Comparison of ENCODE assay signal across 23 cellular contexts in the genomic region with DNA sequence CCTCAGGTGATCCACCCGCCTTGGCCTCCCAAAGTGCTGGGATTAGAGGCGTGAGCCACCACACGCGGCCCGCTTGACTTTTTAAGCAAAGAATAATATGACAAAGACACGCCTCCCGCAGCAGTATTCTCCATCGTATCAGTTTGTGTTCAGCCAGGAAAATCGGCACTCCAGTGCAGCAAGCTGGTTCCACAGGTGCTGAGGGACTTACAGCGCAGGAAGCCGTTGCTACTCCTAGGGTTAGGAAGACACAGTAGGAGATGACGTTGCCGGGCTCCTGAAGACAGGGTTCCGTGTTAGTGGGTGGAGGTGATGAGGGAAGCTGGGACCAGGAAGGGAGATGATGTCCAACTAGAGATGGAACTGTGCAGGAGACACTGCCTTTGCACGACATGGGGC.
DNase-seq lines count a peak whose midpoint lies in the region; ATAC-seq and FAIRE-seq lines count a peak whose summit lies in the region.
"Had no signal": no experiment of that assay in that cellular context is flagged by ENCODE, and none has a peak within 500 bp of the region (broad histone marks: within the 10 kb centered on the region; RNA-seq: fewer than 3 reads in every experiment).

No MANE protein-coding gene starts in this region.

- H3K27ac ChIP-seq in GM23248 = no peak overlapping the region
- H3K27ac ChIP-seq: ascending aorta, thoracic aorta had no signal

- H3K36me3 Mint-ChIP-seq in activated CD4-positive, alpha-beta T cell treated with anti-CD3 and anti-CD28 coated beads, Interleukin-2, amount 10 ng/mL, durations not matched to agents 24 days and 14 days (ENCODE audit: low read depth) = no peaks in the 10 kb centered on the region
- H3K36me3 Mint-ChIP-seq in activated naive CD8-positive, alpha-beta T cell = no peaks in the 10 kb centered on the region

- no peak overlapping the region for H3K4me2 ChIP-seq in GM23248 (ENCODE audit: unreplicated experiment)

- no peaks in the 10 kb centered on the region for H4K20me1 ChIP-seq in GM23248 (ENCODE audit: insufficient read depth)

- H3F3A ChIP-seq in GM23248 (ENCODE audit: insufficient read depth) = no peaks in the 10 kb centered on the region

- no peak overlapping the region for H3K9ac ChIP-seq in GM23248

- H3K9me2 ChIP-seq in GM23248 (ENCODE audit: insufficient read depth) = no peaks in the 10 kb centered on the region

- H3K9me3 ChIP-seq in GM23248 (ENCODE audit: low read depth) = no peaks in the 10 kb centered on the region
- H3K9me3 ChIP-seq: ascending aorta, BE2C, thoracic aorta had no signal

- no peak overlapping the region for H2AFZ ChIP-seq in GM23248

- in situ Hi-C loops in GM23248 (cut with MboI) = no loop called here

- H3K27ac Mint-ChIP-seq in activated CD4-positive, alpha-beta T cell treated with anti-CD3 and anti-CD28 coated beads, Interleukin-2, amount 10 ng/mL, durations not matched to agents 24 days and 14 days = peak overlapping the region; percentile 90
- H3K27ac Mint-ChIP-seq in activated naive CD8-positive, alpha-beta T cell = peak overlapping the region; percentile 81
- H3K27ac Mint-ChIP-seq: H9 had no signal

- ATAC-seq in HG03378 (IDR thresholded peaks at IDR 0.05; ENCODE audit: unreplicated experiment) (peak; percentile 18), sciatic nerve (no peak)
- ATAC-seq: PC-3, right cardiac atrium had no signal

- peak overlapping the region; percentile 63 for H3K4me3 Mint-ChIP-seq in activated CD4-positive, alpha-beta T cell treated with anti-CD3 and anti-CD28 coated beads, Interleukin-2, amount 10 ng/mL, durations not matched to agents 24 days and 14 days
- peak overlapping the region; percentile 56 for H3K4me3 Mint-ChIP-seq in activated naive CD8-positive, alpha-beta T cell
- H3K4me3 Mint-ChIP-seq: H9 had no signal

- peaks cover 47% of the 10 kb centered on the region for H3K4me1 Mint-ChIP-seq in activated CD4-positive, alpha-beta T cell treated with anti-CD3 and anti-CD28 coated beads, Interleukin-2, amount 10 ng/mL, durations not matched to agents 24 days and 14 days
- peaks cover 32% of the 10 kb centered on the region for H3K4me1 Mint-ChIP-seq in activated naive CD8-positive, alpha-beta T cell (ENCODE audit: low read depth)

- peaks cover 2% of the 10 kb centered on the region for H3K27me3 Mint-ChIP-seq in activated CD4-positive, alpha-beta T cell treated with anti-CD3 and anti-CD28 coated beads, Interleukin-2, amount 10 ng/mL, durations not matched to agents 24 days and 14 days
- H3K27me3 Mint-ChIP-seq in activated naive CD8-positive, alpha-beta T cell = no peaks in the 10 kb centered on the region

- no peak overlapping the region for H3K4me3 ChIP-seq in GM23248
- H3K4me3 ChIP-seq: ascending aorta, thoracic aorta had no signal

- intact Hi-C loops in activated CD4-positive, alpha-beta T cell treated with anti-CD3 and anti-CD28 coated beads, Interleukin-2, amount 10 ng/mL, durations not matched to agents 24 days and 14 days (cut with micrococcal nuclease) = loop anchor here (5.0 kb wide), 1 partner anchor 226 kb away; no protein-coding TSS in a partner anchor
- intact Hi-C loops in sciatic nerve (cut with DNase I) = no loop called here

- DNase-seq in activated CD4-positive, alpha-beta T cell treated with anti-CD3 and anti-CD28 coated beads, Interleukin-2, amount 10 ng/mL, durations not matched to agents 24 days and 14 days = no peak
- no peak for DNase-seq in activated CD4-positive, alpha-beta T cell treated with anti-CD3 and anti-CD28 coated beads, Interleukin-2, amount 50 U/mL, for 48 hours
- DNase-seq in sciatic nerve (ENCODE audit: low spot score) (peak; percentile 25), NCI-H524 treated with DMSO at 0.1 percent for 48 hours (lab: John Stamatoyannopoulos, UW) (no peak), GM19239 (ENCODE audit: insufficient read length, low spot score) (no peak), GM23248 (no peak)
- DNase-seq: BE2C, erythroblast, foreskin melanocyte, H9, NCI-H1105, NCI-H2029 treated with DMSO at 0.1 percent for 48 hours, NCI-H345, PC-3, right cardiac atrium, SHP77 had no signal

- no peak for FAIRE-seq in GM19239 (lab: Jason Lieb, UNC)
- FAIRE-seq: A204.1, HTR-8/SVneo, keratinocyte had no signal

- WGBS in GM23248 (ENCODE audit: low coverage in 1 of 2, low lambda C conversion rate in 2 of 2, missing lambda C conversion rate in 2 of 2), 2 experiments = 50 to 59% methylated on average over 15 of the region's 15 CpGs

- H3K4me1 ChIP-seq in GM23248 (ENCODE audit: insufficient read depth) = no peaks in the 10 kb centered on the region
- H3K4me1 ChIP-seq: ascending aorta, BE2C had no signal

- H3K36me3 ChIP-seq in GM23248 (ENCODE audit: low read depth) = no peaks in the 10 kb centered on the region
- H3K36me3 ChIP-seq: ascending aorta, BE2C, thoracic aorta had no signal

- no peaks in the 10 kb centered on the region; the same call in 1 of the 2 replicates for H3K27me3 ChIP-seq in GM23248 (replicated peaks; ENCODE audit: insufficient read depth)
- H3K27me3 ChIP-seq: ascending aorta, BE2C had no signal

- no peaks in the 10 kb centered on the region for H3K9me3 Mint-ChIP-seq in activated CD4-positive, alpha-beta T cell treated with anti-CD3 and anti-CD28 coated beads, Interleukin-2, amount 10 ng/mL, durations not matched to agents 24 days and 14 days
- H3K9me3 Mint-ChIP-seq in activated naive CD8-positive, alpha-beta T cell (ENCODE audit: low read depth) = no peaks in the 10 kb centered on the region

- H3K79me2 ChIP-seq in GM23248 (ENCODE audit: insufficient read depth) = no peaks in the 10 kb centered on the region
